ENCODE assay signal across 21 cellular contexts in genomic region chr2:67268806-67269205, GRCh38.
DNase-seq lines count a peak whose midpoint lies in the region; ATAC-seq, FAIRE-seq and TF ChIP-seq lines count a peak whose summit lies in the region.
"Had no signal": no experiment of that assay in that cellular context is flagged by ENCODE, and none has a peak within 500 bp of the region (broad histone marks: within the 10 kb centered on the region; RNA-seq: fewer than 3 reads in every experiment).

No MANE protein-coding gene starts in this region.

- H2BK120ac ChIP-seq in IMR-90 (ENCODE audit: low read depth, low read length), result no peak overlapping the region

- H3K18ac ChIP-seq in IMR-90 (ENCODE audit: low read depth, low read length), result no peak overlapping the region; the same call in 1 of the 2 replicates

- no peak overlapping the region for H2BK20ac ChIP-seq in IMR-90 (ENCODE audit: low read depth, low read length)

- H3K4ac ChIP-seq in IMR-90 (ENCODE audit: low read depth, low read length), result peak overlapping the region; percentile 86; the same call in 1 of the 2 replicates

- in situ Hi-C loops in IMR-90 (cut with MboI; ENCODE audit: low sequenced_read_pairs), result no loop called here

- H3K9me3 ChIP-seq in IMR-90 (ENCODE audit: control insufficient read depth, insufficient read depth, low read length), result no peaks in the 10 kb centered on the region
- H3K9me3 ChIP-seq in adipocyte (ENCODE audit: control insufficient read depth, low read length), result no peaks in the 10 kb centered on the region
- no peaks in the 10 kb centered on the region for H3K9me3 ChIP-seq in prostate gland
- H3K9me3 ChIP-seq: A549, adrenal gland, upper lobe of right lung had no signal

- TF ChIP-seq RAD21 in IMR-90 (IDR thresholded peaks at IDR 0.05; ENCODE audit: low read length), result no peak

- peak; percentile 8 for DNase-seq in AG08395 (ENCODE audit: low spot score)
- peak; percentile 88 for DNase-seq in IMR-90
- peak; percentile 36 for DNase-seq in adipocyte (ENCODE audit: low read depth)
- DNase-seq in fibroblast of the aortic adventitia (ENCODE audit: low read depth), result peak; percentile 47
- DNase-seq in prostate gland (ENCODE audit: low spot score), result no peak
- no peak for DNase-seq in activated CD4-positive, alpha-beta T cell treated with anti-CD3 and anti-CD28 coated beads for 4 hours
- no peak for DNase-seq in GM19239 (ENCODE audit: insufficient read length, low spot score)
- DNase-seq: activated gamma-delta T cell; adrenal gland; DMS 273 treated with DMSO at 0.1 percent for 48 hours; effector memory CD4-positive, alpha-beta T cell; foreskin melanocyte; Karpas-422; natural killer cell; NCI-H510A treated with DMSO at 0.1 percent for 48 hours; posterior cingulate gyrus; Right ventricle myocardium superior; stimulated activated CD4-positive, alpha-beta T cell treated with anti-CD3 and anti-CD28 coated beads, Interleukin-4, amount 100 ng/mL, for 4 hours; upper lobe of right lung had no signal

- no peak overlapping the region; the same call in 2 of the 3 replicates for H2BK15ac ChIP-seq in IMR-90 (ENCODE audit: low read depth, low read length)

- peaks cover 0 to 7% of the 10 kb centered on the region in 2 experiments; a peak in 2 of 4 replicates for H3K79me1 ChIP-seq in IMR-90 (ENCODE audit: low read depth in 1 of 2, low read length in 2 of 2)

- H2AK5ac ChIP-seq in IMR-90 (ENCODE audit: low read depth, low read length), result no peak overlapping the region

- H2AK9ac ChIP-seq in IMR-90 (replicated peaks; ENCODE audit: low read depth, low read length, poor library complexity), result no peak overlapping the region

- TF ChIP-seq POLR2A in IMR-90 (IDR thresholded peaks at IDR 0.05; ENCODE audit: low read depth, low read length) (no peak), prostate gland (IDR thresholded peaks at IDR 0.05) (no peak)

- POLR2A ChIA-PET in IMR-90 (lab: Charles Lee; ENCODE audit: unreplicated experiment), result no interaction called here

- intact Hi-C loops in IMR-90 (cut with micrococcal nuclease) (no loop called here), prostate gland (cut with DNase I) (no loop called here)

- H3K23ac ChIP-seq in IMR-90 (ENCODE audit: low read depth, low read length), result no peak overlapping the region

- TF ChIP-seq CTCF in IMR-90 (conservative IDR thresholded peaks at IDR 0.05; ENCODE audit: low read depth, low read length) (no peak), fibroblast of the aortic adventitia (IDR thresholded peaks at IDR 0.05; ENCODE audit: insufficient read depth, low read length) (no peak), prostate gland (IDR thresholded peaks at IDR 0.05) (no peak)

- CTCF ChIA-PET in IMR-90 (lab: Yijun Ruan, JAX), result no interaction called here

- peak overlapping the region; percentile 83; the same call in 1 of the 2 replicates for H4K91ac ChIP-seq in IMR-90 (ENCODE audit: insufficient read depth, low read depth, low read length)

- no CpG with 5 or more reads among the region's 2 CpGs for WGBS in IMR-90 (ENCODE audit: extremely low coverage in 2 of 2, insufficient read length in 1 of 2), 2 experiments
- WGBS in prostate gland, result 94% methylated on average over 2 of the region's 2 CpGs

- peak overlapping the region in 1 of 2 experiments; percentile 82; a peak in 1 of 4 replicates for H4K8ac ChIP-seq in IMR-90 (ENCODE audit: low read depth in 2 of 2, low read length in 2 of 2)

- dilution Hi-C loops in IMR-90 (cut with HindIII; ENCODE audit: low sequenced_read_pairs, unreplicated experiment), result no loop called here

- H3K36me3 ChIP-seq in IMR-90 (ENCODE audit: control insufficient read depth, insufficient read depth, low read length) (no peaks in the 10 kb centered on the region), adipocyte (ENCODE audit: control insufficient read depth, insufficient read depth, low read length, severe bottlenecking) (no peaks in the 10 kb centered on the region), prostate gland (no peaks in the 10 kb centered on the region)
- H3K36me3 ChIP-seq: adrenal gland, upper lobe of right lung had no signal

- H4K5ac ChIP-seq in IMR-90 (ENCODE audit: low read depth, low read length), result no peak overlapping the region

- no peak overlapping the region for H3K4me2 ChIP-seq in IMR-90 (ENCODE audit: low read depth, low read length)
- H3K4me2 ChIP-seq: A549 had no signal

- H3K14ac ChIP-seq in IMR-90 (replicated peaks; ENCODE audit: low read depth, low read length), result no peak overlapping the region

- peak overlapping the region; percentile 82 for H2BK5ac ChIP-seq in IMR-90 (ENCODE audit: low read depth, low read length, poor library complexity, severe bottlenecking)

- no peak overlapping the region for H3K56ac ChIP-seq in IMR-90 (ENCODE audit: extremely low read depth, insufficient read depth, low read length)

- H3K9ac ChIP-seq in IMR-90 (ENCODE audit: low read depth, low read length) (no peak overlapping the region), adipocyte (ENCODE audit: low read length) (no peak overlapping the region)

- no peaks in the 10 kb centered on the region for H4K20me1 ChIP-seq in IMR-90 (ENCODE audit: insufficient read depth, low read length)

- H3K27ac ChIP-seq in IMR-90 (ENCODE audit: insufficient read depth, low read length) (no peak overlapping the region), prostate gland (no peak overlapping the region)
- H3K27ac ChIP-seq: A549, adrenal gland, upper lobe of right lung had no signal

- H3K27me3 ChIP-seq in IMR-90 (ENCODE audit: control insufficient read depth, insufficient read depth, low read length) (no peaks in the 10 kb centered on the region), adipocyte (replicated peaks; ENCODE audit: control insufficient read depth, insufficient read depth, low read length) (no peaks in the 10 kb centered on the region), prostate gland (replicated peaks; ENCODE audit: insufficient read depth) (no peaks in the 10 kb centered on the region)
- H3K27me3 ChIP-seq: adrenal gland, upper lobe of right lung had no signal

- no TSS peak for BruUV-seq in IMR-90 (replicated peaks; lab: Mats Ljungman, UMichigan)

- FAIRE-seq in GM19239 (lab: Jason Lieb, UNC), result no peak
- FAIRE-seq: A549 had no signal

- H3K4me1 ChIP-seq in IMR-90 (ENCODE audit: control insufficient read depth, insufficient read depth, low read length) (peaks cover 8% of the 10 kb centered on the region; the same call in 1 of the 2 replicates), adipocyte (ENCODE audit: control insufficient read depth, insufficient read depth, low read length) (no peaks in the 10 kb centered on the region), prostate gland (replicated peaks) (no peaks in the 10 kb centered on the region)
- H3K4me1 ChIP-seq: adrenal gland, upper lobe of right lung had no signal

- no peak overlapping the region for H2AFZ ChIP-seq in IMR-90 (replicated peaks; ENCODE audit: low read length, poor library complexity)

- ATAC-seq in IMR-90 (ENCODE audit: low read depth) (peak; percentile 68), GM19452 (IDR thresholded peaks at IDR 0.05; ENCODE audit: unreplicated experiment) (no peak)
- ATAC-seq: A549, natural killer cell, upper lobe of right lung had no signal

- H3K4me3 ChIP-seq in IMR-90 (ENCODE audit: insufficient read depth, low read depth, low read length) (no peak overlapping the region), adipocyte (ENCODE audit: low read length) (no peak overlapping the region), fibroblast of the aortic adventitia (ENCODE audit: low read depth, low read length) (no peak overlapping the region), prostate gland (no peak overlapping the region)
- H3K4me3 ChIP-seq: A549, adrenal gland, upper lobe of right lung had no signal

- H3K9me1 ChIP-seq in IMR-90 (ENCODE audit: insufficient read depth, low read length), result peaks cover 3% of the 10 kb centered on the region; the same call in 1 of the 2 replicates

TF ChIP-seq in IMR-90, 13 proteins besides CTCF, POLR2A, EP300 and RAD21:
- no peak for TF ChIP-seq SMC3 (IDR thresholded peaks at IDR 0.05; ENCODE audit: low read depth, low read length)
- no peak for TF ChIP-seq CEBPB (IDR thresholded peaks at IDR 0.05; ENCODE audit: low read depth, low read length)
- no peak for TF ChIP-seq ELK1 (IDR thresholded peaks at IDR 0.05; ENCODE audit: borderline replicate concordance, low read depth, low read length)
- TF ChIP-seq RCOR1 (IDR thresholded peaks at IDR 0.05; ENCODE audit: insufficient replicate concordance, low read length), result no peak
- TF ChIP-seq RFX5 (IDR thresholded peaks at IDR 0.05; ENCODE audit: low read depth, low read length), result no peak
- no peak for TF ChIP-seq MAZ (IDR thresholded peaks at IDR 0.05; ENCODE audit: borderline replicate concordance, low read depth, low read length)
- TF ChIP-seq FOS (IDR thresholded peaks at IDR 0.05; ENCODE audit: low read depth, low read length), result peak; percentile 45; the same call in 1 of the 2 replicates
- no peak for TF ChIP-seq CHD1 (IDR thresholded peaks at IDR 0.05; ENCODE audit: low read depth, low read length)

Comparison
In these comparisons a context has a peak if more than half of its experiments do, and no peak if none do; other contexts are left out.
1. DNase-seq: peak in AG08395 (single experiment), IMR-90 (single experiment), adipocyte (single experiment) and fibroblast of the aortic adventitia (single experiment); none in prostate gland (single experiment), activated CD4-positive, alpha-beta T cell treated with anti-CD3 and anti-CD28 coated beads for 4 hours (0 of 2) and GM19239 (single experiment).